In genomic region chr18:32470136-32470712, GRCh38 we compare ENCODE assay signal across 8 cellular contexts. TPM values are rescaled to one million over a fixed set of nuclear protein-coding genes. Genes with fewer than 3 reads are reported as not detected.
DNase-seq lines count a peak whose midpoint lies in the region; ATAC-seq, FAIRE-seq and TF ChIP-seq lines count a peak whose summit lies in the region.

No MANE protein-coding gene starts in this region.

- intact Hi-C loops in gastrocnemius medialis (cut with DNase I; ENCODE audit: low total_unique reads), result loop anchor here (2.0 to 5.0 kb wide), 4 partner anchors 77 to 528 kb away; partner anchors contain the start of gene TRAPPC8

- H3K27ac ChIP-seq in astrocyte (ENCODE audit: low read depth, low read length) (peak overlapping the region; percentile 51), iPS DF 6.9 (ENCODE audit: low read length) (no peak overlapping the region), gastrocnemius medialis (peak overlapping the region; percentile 82 to 92 (median 88))

- no peaks in the 10 kb centered on the region for H3K9me3 Mint-ChIP-seq in astrocyte (ENCODE audit: unreplicated experiment)

- peak overlapping the region; percentile 99 for H3K4me2 ChIP-seq in astrocyte (ENCODE audit: low read length)

- in situ Hi-C loops in gastrocnemius medialis (cut with MboI; ENCODE audit: low sequenced_read_pairs in 4 of 4), result loop anchor here (5.0 to 10.0 kb wide), 4 partner anchors 183 to 315 kb away; no protein-coding TSS in a partner anchor

- H3K27ac Mint-ChIP-seq in astrocyte (ENCODE audit: unreplicated experiment), result peak overlapping the region; percentile 8

- H3K27me3 ChIP-seq in astrocyte (ENCODE audit: insufficient read depth, low read length), result peaks cover 9% of the 10 kb centered on the region
- no peaks in the 10 kb centered on the region for H3K27me3 ChIP-seq in iPS DF 6.9 (ENCODE audit: control insufficient read depth, insufficient read depth, low read length)
- H3K27me3 ChIP-seq in gastrocnemius medialis, result no peaks in the 10 kb centered on the region

- peak; percentile 15 for DNase-seq in stimulated activated CD4-positive, alpha-beta T cell treated with anti-CD3 and anti-CD28 coated beads, Interleukin-15, amount 100 ng/mL, for 24 hours
- DNase-seq in stimulated activated CD4-positive, alpha-beta T cell treated with anti-CD3 and anti-CD28 coated beads, Interleukin-4, amount 100 ng/mL, for 4 hours, result no peak
- DNase-seq in M059J (ENCODE audit: low read depth) (peak; percentile 16), astrocyte (ENCODE audit: low read depth) (peak; percentile 22), iPS DF 6.9 (ENCODE audit: low read depth, low spot score) (no peak), gastrocnemius medialis (peak; percentile 6 to 41), iPS-NIHi11 (ENCODE audit: low spot score) (no peak)

- peaks cover 2% of the 10 kb centered on the region for H3K27me3 Mint-ChIP-seq in astrocyte (ENCODE audit: low read depth, unreplicated experiment)

- H3K9me3 ChIP-seq in astrocyte (ENCODE audit: insufficient read depth, low read depth, low read length), result no peaks in the 10 kb centered on the region
- H3K9me3 ChIP-seq in iPS DF 6.9 (ENCODE audit: control insufficient read depth, insufficient read depth, low read length), result no peaks in the 10 kb centered on the region
- H3K9me3 ChIP-seq in gastrocnemius medialis, result no peaks in the 10 kb centered on the region

- TF ChIP-seq POLR2A in gastrocnemius medialis (IDR thresholded peaks at IDR 0.05), result no peak

- peak overlapping the region; percentile 94 for H3K4me3 Mint-ChIP-seq in astrocyte (ENCODE audit: unreplicated experiment)

- H3K36me3 Mint-ChIP-seq in astrocyte (ENCODE audit: low read depth, unreplicated experiment), result no peaks in the 10 kb centered on the region

- H2AFZ ChIP-seq in astrocyte (ENCODE audit: low read depth, low read length), result peak overlapping the region; percentile 85

- peak overlapping the region; percentile 78 for H3K9ac ChIP-seq in astrocyte (ENCODE audit: low read length)

- H4K20me1 ChIP-seq in astrocyte (ENCODE audit: insufficient read depth, low read length), result peaks cover 26% of the 10 kb centered on the region

- H3K79me2 ChIP-seq in astrocyte (ENCODE audit: insufficient read depth, low read length), result peaks cover 23% of the 10 kb centered on the region

- H3K4me1 ChIP-seq in astrocyte (ENCODE audit: insufficient read depth, low read length) (peaks cover 16% of the 10 kb centered on the region), iPS DF 6.9 (ENCODE audit: control insufficient read depth, insufficient read depth, low read length) (peaks cover 7% of the 10 kb centered on the region), gastrocnemius medialis (peaks cover 22 to 36% of the 10 kb centered on the region in 2 donors)

- FAIRE-seq in astrocyte (lab: Jason Lieb, UNC), result no peak

- H3K4me3 ChIP-seq in astrocyte (ENCODE audit: insufficient read depth, low read depth, low read length), result peak overlapping the region; percentile 72
- H3K4me3 ChIP-seq in iPS DF 6.9 (ENCODE audit: low read length), result peak overlapping the region; percentile 81
- peak overlapping the region; percentile 76 to 84 (median 81) for H3K4me3 ChIP-seq in gastrocnemius medialis

- ATAC-seq in gastrocnemius medialis (peak; percentile 55 to 62), HG02678 (IDR thresholded peaks at IDR 0.05; ENCODE audit: unreplicated experiment) (no peak)

- TF ChIP-seq CTCF in astrocyte (IDR thresholded peaks at IDR 0.05; ENCODE audit: insufficient read depth, low read depth, low read length) (no peak), gastrocnemius medialis (IDR thresholded peaks at IDR 0.05 in 4 of 5, conservative IDR thresholded peaks at IDR 0.05 in 1 of 5) (no peak)

- H3K36me3 ChIP-seq in astrocyte (ENCODE audit: insufficient read depth, low read length) (no peaks in the 10 kb centered on the region), iPS DF 6.9 (ENCODE audit: control insufficient read depth, insufficient read depth, low read length) (no peaks in the 10 kb centered on the region), gastrocnemius medialis (no peaks in the 10 kb centered on the region)

- no CpG with 5 or more reads among the region's 81 CpGs for WGBS in iPS DF 6.9 (ENCODE audit: insufficient coverage, insufficient read length)

- H3K4me1 Mint-ChIP-seq in astrocyte (ENCODE audit: low read depth, unreplicated experiment), result peaks cover 9% of the 10 kb centered on the region

RNA-seq across cellular contexts. Expression of gene GAREM1, which starts 0.5 kb away (rescaled TPM):
- 0.02 and 0.17 TPM in 2 replicates for total RNA-seq in M059J (2014; rRNA removed; shearing (Covaris generic))
- total RNA-seq in astrocyte (9.0 and 9.9 TPM in 2 replicates), gastrocnemius medialis (10 to 100 TPM; 13.4 to 21.9 (median 16.4) TPM)

Comparison
In these comparisons a context has a peak if more than half of its experiments do, and no peak if none do; other contexts are left out.
1. DNase-seq: peak in stimulated activated CD4-positive, alpha-beta T cell treated with anti-CD3 and anti-CD28 coated beads, Interleukin-15, amount 100 ng/mL, for 24 hours (single experiment), M059J (single experiment), astrocyte (single experiment) and gastrocnemius medialis (2 of 2); none in stimulated activated CD4-positive, alpha-beta T cell treated with anti-CD3 and anti-CD28 coated beads, Interleukin-4, amount 100 ng/mL, for 4 hours (0 of 2), iPS DF 6.9 (single experiment) and iPS-NIHi11 (single experiment).
2. Peak in every context shown above with its lines, with median percentiles within 50 percentile points of each other: H3K4me3 ChIP-seq.